ENCODE assay signal across 14 cellular contexts in genomic region chr2:151819920-151820319, GRCh38. TPM values are rescaled to one million over a fixed set of nuclear protein-coding genes. Genes with fewer than 3 reads are reported as not detected.
A peak's percentile ranks its signal among the peaks of the same experiment; 100 is the strongest.
DNase-seq lines count a peak whose midpoint lies in the region; ATAC-seq, FAIRE-seq and TF ChIP-seq lines count a peak whose summit lies in the region.
"Had no signal": no experiment of that assay in that cellular context is flagged by ENCODE, and none has a peak within 500 bp of the region (broad histone marks: within the 10 kb centered on the region; RNA-seq: fewer than 3 reads in every experiment).

No MANE protein-coding gene starts in this region.

- H3K9me1 ChIP-seq in keratinocyte (ENCODE audit: control insufficient read depth, extremely low read depth, insufficient read depth, low read length): peaks cover 2% of the 10 kb centered on the region

- H3K27me3 ChIP-seq in keratinocyte (ENCODE audit: control insufficient read depth, extremely low read depth, insufficient read depth, low read length): no peaks in the 10 kb centered on the region
- H3K27me3 ChIP-seq: ascending aorta had no signal

- H3K9me3 Mint-ChIP-seq in activated CD4-positive, alpha-beta memory T cell treated with anti-CD3 and anti-CD28 coated beads for 36 hours: no peaks in the 10 kb centered on the region
- no peaks in the 10 kb centered on the region for H3K9me3 Mint-ChIP-seq in activated CD4-positive, alpha-beta memory T cell treated with anti-CD3 and anti-CD28 coated beads, Interleukin-2, amount 10 ng/mL, durations not matched to agents 7 days and 5 days
- no peaks in the 10 kb centered on the region for H3K9me3 Mint-ChIP-seq in immature natural killer cell
- H3K9me3 Mint-ChIP-seq: HFFc6 had no signal

- no peak overlapping the region for H3K4me3 Mint-ChIP-seq in activated CD4-positive, alpha-beta memory T cell treated with anti-CD3 and anti-CD28 coated beads for 36 hours
- no peak overlapping the region for H3K4me3 Mint-ChIP-seq in activated CD4-positive, alpha-beta memory T cell treated with anti-CD3 and anti-CD28 coated beads, Interleukin-2, amount 10 ng/mL, durations not matched to agents 7 days and 5 days
- no peak overlapping the region for H3K4me3 Mint-ChIP-seq in immature natural killer cell
- H3K4me3 Mint-ChIP-seq: HFFc6 had no signal

- H3K79me2 ChIP-seq in keratinocyte (ENCODE audit: control insufficient read depth, insufficient read depth, low read length): peaks cover 88% of the 10 kb centered on the region

- no peak overlapping the region for H3K4me2 ChIP-seq in keratinocyte (ENCODE audit: control insufficient read depth, extremely low read depth, insufficient read depth, low read depth, low read length)
- H3K4me2 ChIP-seq: A549 had no signal

- FAIRE-seq in keratinocyte (lab: Jason Lieb, UNC): peak; percentile 5
- FAIRE-seq: A549 had no signal

- TF ChIP-seq CTCF in keratinocyte (optimal IDR thresholded peaks at IDR 0.05 in 1 of 3, IDR thresholded peaks at IDR 0.05 in 1 of 3, conservative IDR thresholded peaks at IDR 0.05 in 1 of 3; ENCODE audit: extremely low read depth in 1 of 3, insufficient read depth in 2 of 3, low read length in 3 of 3): no peak

- intact Hi-C loops in activated CD4-positive, alpha-beta memory T cell treated with anti-CD3 and anti-CD28 coated beads for 36 hours (cut with micrococcal nuclease): loop anchor here (1.0 to 10.0 kb wide), 5 partner anchors 8 to 755 kb away; partner anchors contain the start of genes ARL5A and RBM43

- no peaks in the 10 kb centered on the region for H3K27me3 Mint-ChIP-seq in activated CD4-positive, alpha-beta memory T cell treated with anti-CD3 and anti-CD28 coated beads for 36 hours
- H3K27me3 Mint-ChIP-seq in activated CD4-positive, alpha-beta memory T cell treated with anti-CD3 and anti-CD28 coated beads, Interleukin-2, amount 10 ng/mL, durations not matched to agents 7 days and 5 days: no peaks in the 10 kb centered on the region
- H3K27me3 Mint-ChIP-seq in immature natural killer cell (ENCODE audit: low read depth in 3 of 3): no peaks in the 10 kb centered on the region

- H3K36me3 ChIP-seq in keratinocyte (ENCODE audit: control insufficient read depth in 2 of 2, extremely low read depth in 1 of 2, insufficient read depth in 2 of 2, low read length in 2 of 2): peaks cover 0 to 5% of the 10 kb centered on the region in 2 experiments

- peak; percentile 75 for ATAC-seq in GM21717 (IDR thresholded peaks at IDR 0.05; ENCODE audit: unreplicated experiment)
- peak; percentile 74 for ATAC-seq in HG03342 (IDR thresholded peaks at IDR 0.05; ENCODE audit: unreplicated experiment)
- ATAC-seq: A549 had no signal

- no peak overlapping the region for H2AFZ ChIP-seq in keratinocyte (ENCODE audit: control insufficient read depth, low read length)

- CTCF ChIA-PET in activated CD4-positive, alpha-beta memory T cell treated with anti-CD3 and anti-CD28 coated beads for 36 hours (lab: Charles Lee): interaction anchor here (0.6 to 1.6 kb wide), 3 partner anchors 21 to 205 kb away, joined by 3 to 5 read pairs (median 5); no protein-coding TSS in a partner anchor
- CTCF ChIA-PET in activated CD4-positive, alpha-beta memory T cell treated with anti-CD3 and anti-CD28 coated beads, Interleukin-2, amount 10 ng/mL, durations not matched to agents 7 days and 5 days (lab: Charles Lee): interaction anchor here (1.0 to 1.8 kb wide), 6 partner anchors 8 to 205 kb away, joined by 3 to 6 read pairs (median 3); partner anchors contain the start of gene ARL5A

- H3K4me1 Mint-ChIP-seq in activated CD4-positive, alpha-beta memory T cell treated with anti-CD3 and anti-CD28 coated beads for 36 hours (ENCODE audit: low read depth): peaks cover 57% of the 10 kb centered on the region
- peaks cover 37% of the 10 kb centered on the region for H3K4me1 Mint-ChIP-seq in activated CD4-positive, alpha-beta memory T cell treated with anti-CD3 and anti-CD28 coated beads, Interleukin-2, amount 10 ng/mL, durations not matched to agents 7 days and 5 days
- peaks cover 54 to 81% of the 10 kb centered on the region in 2 donors for H3K4me1 Mint-ChIP-seq in immature natural killer cell

- no peak overlapping the region for H3K27ac ChIP-seq in keratinocyte (ENCODE audit: control insufficient read depth, insufficient read depth, low read length)
- H3K27ac ChIP-seq: A549, ascending aorta had no signal

- H3K4me3 ChIP-seq in keratinocyte (ENCODE audit: control insufficient read depth in 2 of 3, extremely low read depth in 1 of 3, insufficient read depth in 2 of 3, low read depth in 1 of 3, low read length in 3 of 3): no peak overlapping the region
- H3K4me3 ChIP-seq: A549, ascending aorta had no signal

- H3K9me3 ChIP-seq in keratinocyte (ENCODE audit: control insufficient read depth, low read depth, low read length): no peaks in the 10 kb centered on the region
- H3K9me3 ChIP-seq: A549, ascending aorta had no signal

- H4K20me1 ChIP-seq in keratinocyte (ENCODE audit: control insufficient read depth, extremely low read depth, insufficient read depth, low read length): peaks cover 5% of the 10 kb centered on the region

- POLR2A ChIA-PET in activated CD4-positive, alpha-beta memory T cell treated with anti-CD3 and anti-CD28 coated beads for 36 hours (lab: Charles Lee): interaction anchor here (2.2 kb wide), 1 partner anchor 8 kb away, joined by 18 read pairs; the partner anchor contains the start of gene ARL5A
- POLR2A ChIA-PET in activated CD4-positive, alpha-beta memory T cell treated with anti-CD3 and anti-CD28 coated beads, Interleukin-2, amount 10 ng/mL, durations not matched to agents 7 days and 5 days (lab: Charles Lee): interaction anchor here (1.5 kb wide), 1 partner anchor 9 kb away, joined by 4 read pairs; the partner anchor contains the start of gene ARL5A

- dilution Hi-C loops in keratinocyte (cut with MboI; ENCODE audit: extremely low pct_ligation_motif_present, low sequenced_read_pairs): no loop called here

- H3K9ac ChIP-seq in keratinocyte (ENCODE audit: control insufficient read depth, extremely low read depth, insufficient read depth, low read length): no peak overlapping the region

- peaks cover 6% of the 10 kb centered on the region for H3K4me1 ChIP-seq in keratinocyte (ENCODE audit: control insufficient read depth, extremely low read depth, insufficient read depth, low read length)

- DNase-seq in activated CD4-positive, alpha-beta memory T cell treated with anti-CD3 and anti-CD28 coated beads for 36 hours: no peak
- DNase-seq in activated CD4-positive, alpha-beta memory T cell treated with anti-CD3 and anti-CD28 coated beads, Interleukin-2, amount 10 ng/mL, durations not matched to agents 7 days and 5 days: no peak
- DNase-seq in keratinocyte (ENCODE audit: low read depth, low spot score): no peak
- no peak for DNase-seq in GDM1 (lab: John Stamatoyannopoulos, UW)
- DNase-seq in immature natural killer cell: no peak
- DNase-seq in NCI-H2107 (lab: John Stamatoyannopoulos, UW): no peak
- DNase-seq: dermis blood vessel endothelial cell, HFFc6, NCI-H1436, NCI-H69 had no signal

- H3K36me3 Mint-ChIP-seq in activated CD4-positive, alpha-beta memory T cell treated with anti-CD3 and anti-CD28 coated beads for 36 hours: peaks cover 6% of the 10 kb centered on the region
- peaks cover 24% of the 10 kb centered on the region for H3K36me3 Mint-ChIP-seq in activated CD4-positive, alpha-beta memory T cell treated with anti-CD3 and anti-CD28 coated beads, Interleukin-2, amount 10 ng/mL, durations not matched to agents 7 days and 5 days (ENCODE audit: low read depth)
- H3K36me3 Mint-ChIP-seq in immature natural killer cell: peaks cover 0 to 3% (median 3%) of the 10 kb centered on the region in 3 donors

- H3K27ac Mint-ChIP-seq in activated CD4-positive, alpha-beta memory T cell treated with anti-CD3 and anti-CD28 coated beads for 36 hours: peak overlapping the region; percentile 38
- H3K27ac Mint-ChIP-seq in activated CD4-positive, alpha-beta memory T cell treated with anti-CD3 and anti-CD28 coated beads, Interleukin-2, amount 10 ng/mL, durations not matched to agents 7 days and 5 days: no peak overlapping the region
- H3K27ac Mint-ChIP-seq in immature natural killer cell: no peak overlapping the region
- H3K27ac Mint-ChIP-seq: HFFc6 had no signal

RNA-seq across cellular contexts. Expression of gene ARL5A, which starts 8.3 kb away (rescaled TPM):
- total RNA-seq in activated CD4-positive, alpha-beta memory T cell treated with anti-CD3 and anti-CD28 coated beads for 36 hours: 10 to 100 TPM; 54.6 to 63.2 TPM
- total RNA-seq in activated CD4-positive, alpha-beta memory T cell treated with anti-CD3 and anti-CD28 coated beads, Interleukin-2, amount 10 ng/mL, durations not matched to agents 7 days and 5 days: 10 to 100 TPM; 50.6 to 52.7 TPM
- polyA plus RNA-seq in keratinocyte (18.8 to 25.5 TPM (median 21.5 TPM) in 3 replicates), immature natural killer cell (100 to 1,000 TPM in 1 of 3 donors, 10 to 100 TPM in 2; 55.4 to 143 (median 82.1) TPM)
- polyA plus RNA-seq in keratinocyte (2011; ENCODE audit: low read depth): 135 TPM
- 23.0 and 40.7 TPM in 2 replicates for polyA plus RNA-seq in keratinocyte (2011; cell fraction: cytosol; rRNA removed)
- polyA plus RNA-seq in keratinocyte (2011; cell fraction: nucleus; rRNA removed): 17.0 and 18.6 TPM in 2 replicates
- polyA plus RNA-seq in keratinocyte (2012; ENCODE audit: low replicate concordance): 25.9 and 58.0 TPM in 2 replicates
- 3.3 to 52.6 TPM (median 24.6 TPM) in 3 replicates for polyA minus RNA-seq in keratinocyte
- 11.9 TPM for polyA minus RNA-seq in keratinocyte (2011; cell fraction: cytosol; rRNA and poly(A)+ RNA removed)
- polyA minus RNA-seq in keratinocyte (2011; cell fraction: nucleus; rRNA and poly(A)+ RNA removed): 13.2 and 35.1 TPM in 2 replicates
